1 cellular context compared by ENCODE assay signal in the genomic region with DNA sequence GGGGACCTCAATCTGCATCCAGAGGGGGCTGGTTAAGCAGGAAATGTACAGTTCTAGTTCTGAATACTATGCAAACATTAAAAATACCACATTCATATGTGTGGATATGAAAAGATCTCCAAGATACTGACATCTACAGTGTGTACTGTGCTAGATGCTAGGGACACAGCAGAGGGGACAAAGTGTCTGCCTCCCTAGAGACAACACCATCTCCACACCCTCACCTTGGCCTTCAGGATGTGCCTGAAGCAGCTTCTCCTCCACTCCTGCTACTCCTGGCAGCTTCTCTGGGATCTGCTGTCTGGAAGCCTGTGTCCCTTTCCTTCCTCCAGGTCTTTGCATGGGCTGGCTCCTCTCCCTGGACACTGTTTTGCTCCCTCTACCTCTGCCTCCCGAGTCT.
TF ChIP-seq lines count a peak whose summit lies in the region.

No MANE protein-coding gene starts in this region.

TF ChIP-seq in H1, 55 proteins besides CTCF, POLR2A, EP300 and RAD21:
- TF ChIP-seq YY1 (IDR thresholded peaks at IDR 0.05; ENCODE audit: low read depth, low read length): no peak
- TF ChIP-seq CBX5 (IDR thresholded peaks at IDR 0.05; ENCODE audit: low read depth, low read length): no peak
- TF ChIP-seq MAFK (IDR thresholded peaks at IDR 0.05; ENCODE audit: low read depth, low read length): no peak
- no peak for TF ChIP-seq GTF2F1 (IDR thresholded peaks at IDR 0.05; ENCODE audit: borderline replicate concordance, low read depth, low read length)
- no peak for TF ChIP-seq TEAD4 (IDR thresholded peaks at IDR 0.05; ENCODE audit: low read depth, low read length)
- no peak for TF ChIP-seq ZNF274 (IDR thresholded peaks at IDR 0.05; ENCODE audit: borderline replicate concordance, extremely low read depth, low read length)
